In the genomic region with DNA sequence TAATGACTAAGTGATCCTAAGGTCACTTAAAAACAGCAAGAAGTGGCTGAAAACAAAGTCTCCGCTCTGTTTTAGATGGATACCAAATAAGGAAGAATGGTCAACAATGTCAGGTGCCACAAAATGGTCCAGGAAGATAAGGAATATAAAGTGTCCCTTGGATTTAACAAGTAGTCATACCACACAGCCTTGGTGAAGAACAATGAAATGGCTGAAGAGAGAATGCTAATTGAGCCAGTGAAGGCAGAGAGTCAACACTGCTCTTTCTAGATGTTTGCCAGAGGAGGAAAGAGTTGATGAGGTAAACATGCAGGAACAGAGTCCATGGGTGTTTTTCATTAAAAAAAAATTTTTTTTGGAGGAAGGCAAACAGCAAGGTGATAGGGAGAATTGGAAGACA, we compare ENCODE assay signal across 1 cellular context.
TF ChIP-seq lines count a peak whose summit lies in the region.

No MANE protein-coding gene starts in this region.

TF ChIP-seq in HepG2, 621 proteins besides CTCF, POLR2A, EP300 and RAD21 (continued from another document and continues in another):
- TF ChIP-seq, protein P1, sequence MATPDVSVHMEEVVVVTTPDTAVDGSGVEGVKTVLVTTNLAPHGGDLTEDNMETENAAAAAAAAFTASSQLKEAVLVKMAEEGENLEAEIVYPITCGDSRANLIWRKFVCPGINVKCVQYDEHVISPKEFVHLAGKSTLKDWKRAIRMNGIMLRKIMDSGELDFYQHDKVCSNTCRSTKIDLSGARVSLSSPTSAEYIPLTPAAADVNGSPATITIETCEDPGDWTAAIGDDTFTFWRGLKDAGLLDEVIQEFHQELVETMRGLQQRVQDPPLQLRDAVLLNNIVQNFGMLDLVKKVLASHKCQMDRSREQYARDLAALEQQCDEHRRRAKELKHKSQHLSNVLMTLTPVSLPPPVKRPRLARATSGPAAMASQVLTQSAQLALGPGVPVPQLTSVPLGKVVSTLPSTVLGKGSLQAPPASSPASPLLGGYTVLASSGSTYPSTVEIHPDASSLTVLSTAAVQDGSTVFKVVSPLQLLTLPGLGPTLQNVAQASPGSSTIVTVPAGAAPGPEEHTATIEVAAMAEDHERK (CRISPR knock-in tag; IDR thresholded peaks at IDR 0.05; ENCODE audit: low read depth): no peak
- TF ChIP-seq RARG (CRISPR knock-in tag; IDR thresholded peaks at IDR 0.05; ENCODE audit: low read depth) (no peak), ZNF720 (CRISPR knock-in tag; IDR thresholded peaks at IDR 0.05) (no peak), ZNF329 (CRISPR knock-in tag; IDR thresholded peaks at IDR 0.05; ENCODE audit: low read depth) (no peak), MTA3 (CRISPR knock-in tag; IDR thresholded peaks at IDR 0.05) (no peak), ZNF441 (CRISPR knock-in tag; IDR thresholded peaks at IDR 0.05; ENCODE audit: borderline replicate concordance) (no peak), ZNF274 (CRISPR knock-in tag; IDR thresholded peaks at IDR 0.05) (no peak), SUZ12 (IDR thresholded peaks at IDR 0.05; ENCODE audit: low read depth, low read length) (no peak), SETDB1 (CRISPR knock-in tag; IDR thresholded peaks at IDR 0.05; ENCODE audit: borderline replicate concordance) (no peak), MIXL1 (CRISPR knock-in tag; IDR thresholded peaks at IDR 0.05) (peak; percentile 88), TRIM24 (CRISPR knock-in tag; IDR thresholded peaks at IDR 0.05) (no peak), ZNF549 (CRISPR knock-in tag; IDR thresholded peaks at IDR 0.05) (no peak), ZNF460 (CRISPR knock-in tag; IDR thresholded peaks at IDR 0.05; ENCODE audit: borderline replicate concordance) (no peak), HNRNPLL (IDR thresholded peaks at IDR 0.05; ENCODE audit: low read depth, low read length, poor library complexity, severe bottlenecking) (no peak), TEAD3 (CRISPR knock-in tag; optimal IDR thresholded peaks at IDR 0.05; ENCODE audit: borderline replicate concordance) (peak; percentile 51), ZFX (CRISPR knock-in tag; IDR thresholded peaks at IDR 0.05; ENCODE audit: low read depth) (no peak), ZMYM4 (CRISPR knock-in tag; IDR thresholded peaks at IDR 0.05) (peak; percentile 58), ZNF577 (CRISPR knock-in tag; IDR thresholded peaks at IDR 0.05; ENCODE audit: borderline replicate concordance, low read depth) (no peak), ZNF383 (CRISPR knock-in tag; IDR thresholded peaks at IDR 0.05; ENCODE audit: borderline replicate concordance) (no peak), ZNF317 (CRISPR knock-in tag; IDR thresholded peaks at IDR 0.05) (no peak), AGO2 (optimal IDR thresholded peaks at IDR 0.05; ENCODE audit: low read depth, low read length) (no peak), MAFG (CRISPR knock-in tag; IDR thresholded peaks at IDR 0.05) (no peak), ZNF160 (CRISPR knock-in tag; IDR thresholded peaks at IDR 0.05) (no peak), MBNL3 (CRISPR knock-in tag; conservative IDR thresholded peaks at IDR 0.05) (no peak), ZNF546 (CRISPR knock-in tag; conservative IDR thresholded peaks at IDR 0.05) (no peak), KLF15 (CRISPR knock-in tag; IDR thresholded peaks at IDR 0.05; ENCODE audit: borderline replicate concordance) (no peak), PAX8 (CRISPR knock-in tag; IDR thresholded peaks at IDR 0.05; ENCODE audit: borderline replicate concordance) (no peak), NFYC (CRISPR knock-in tag; IDR thresholded peaks at IDR 0.05) (no peak), ZSCAN9 (CRISPR knock-in tag; IDR thresholded peaks at IDR 0.05; ENCODE audit: borderline replicate concordance) (no peak), ZNF550 (CRISPR knock-in tag; IDR thresholded peaks at IDR 0.05; ENCODE audit: borderline replicate concordance) (no peak), NFATC3 (CRISPR knock-in tag; IDR thresholded peaks at IDR 0.05) (no peak), HDAC6 (IDR thresholded peaks at IDR 0.05; ENCODE audit: low read depth, low read length) (no peak), SATB2 (CRISPR knock-in tag; IDR thresholded peaks at IDR 0.05) (no peak), ARID2 (CRISPR knock-in tag; IDR thresholded peaks at IDR 0.05; ENCODE audit: borderline replicate concordance) (no peak), ZBTB3 (CRISPR knock-in tag; IDR thresholded peaks at IDR 0.05; ENCODE audit: borderline replicate concordance, low read depth) (no peak), GZF1 (CRISPR knock-in tag; IDR thresholded peaks at IDR 0.05) (no peak), ZNF256 (CRISPR knock-in tag; conservative IDR thresholded peaks at IDR 0.05) (no peak), ZNF607 (CRISPR knock-in tag; IDR thresholded peaks at IDR 0.05; ENCODE audit: borderline replicate concordance) (no peak), TCF7 (IDR thresholded peaks at IDR 0.05; ENCODE audit: low read depth) (peak; percentile 41; the same call in 1 of the 2 replicates), DNMT1 (CRISPR knock-in tag; IDR thresholded peaks at IDR 0.05) (no peak), ZNF737 (CRISPR knock-in tag; IDR thresholded peaks at IDR 0.05; ENCODE audit: borderline replicate concordance) (no peak), KDM1A (CRISPR knock-in tag; IDR thresholded peaks at IDR 0.05) (no peak), JARID2 (CRISPR knock-in tag; IDR thresholded peaks at IDR 0.05; ENCODE audit: insufficient replicate concordance) (no peak), ZFY (CRISPR knock-in tag; IDR thresholded peaks at IDR 0.05) (no peak), MED1 (CRISPR knock-in tag; IDR thresholded peaks at IDR 0.05) (peak; percentile 52; the same call in 1 of the 2 replicates), SIN3A (IDR thresholded peaks at IDR 0.05; ENCODE audit: borderline replicate concordance, low read depth, low read length) (no peak)
- TF ChIP-seq, protein P2, sequence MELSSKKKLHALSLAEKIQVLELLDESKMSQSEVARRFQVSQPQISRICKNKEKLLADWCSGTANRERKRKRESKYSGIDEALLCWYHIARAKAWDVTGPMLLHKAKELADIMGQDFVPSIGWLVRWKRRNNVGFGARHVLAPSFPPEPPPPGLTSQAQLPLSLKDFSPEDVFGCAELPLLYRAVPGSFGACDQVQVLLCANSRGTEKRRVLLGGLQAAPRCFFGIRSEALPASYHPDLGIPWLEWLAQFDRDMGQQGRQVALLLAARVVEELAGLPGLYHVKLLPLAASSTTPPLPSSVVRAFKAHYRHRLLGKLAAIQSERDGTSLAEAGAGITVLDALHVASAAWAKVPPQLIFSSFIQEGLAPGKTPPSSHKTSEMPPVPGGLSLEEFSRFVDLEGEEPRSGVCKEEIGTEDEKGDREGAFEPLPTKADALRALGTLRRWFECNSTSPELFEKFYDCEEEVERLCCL (CRISPR knock-in tag; IDR thresholded peaks at IDR 0.05; ENCODE audit: borderline replicate concordance): no peak
- TF ChIP-seq, protein P3, sequence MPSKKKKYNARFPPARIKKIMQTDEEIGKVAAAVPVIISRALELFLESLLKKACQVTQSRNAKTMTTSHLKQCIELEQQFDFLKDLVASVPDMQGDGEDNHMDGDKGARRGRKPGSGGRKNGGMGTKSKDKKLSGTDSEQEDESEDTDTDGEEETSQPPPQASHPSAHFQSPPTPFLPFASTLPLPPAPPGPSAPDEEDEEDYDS (CRISPR knock-in tag; IDR thresholded peaks at IDR 0.05): no peak; the same call in 1 of the 2 replicates
- TF ChIP-seq, protein P4, sequence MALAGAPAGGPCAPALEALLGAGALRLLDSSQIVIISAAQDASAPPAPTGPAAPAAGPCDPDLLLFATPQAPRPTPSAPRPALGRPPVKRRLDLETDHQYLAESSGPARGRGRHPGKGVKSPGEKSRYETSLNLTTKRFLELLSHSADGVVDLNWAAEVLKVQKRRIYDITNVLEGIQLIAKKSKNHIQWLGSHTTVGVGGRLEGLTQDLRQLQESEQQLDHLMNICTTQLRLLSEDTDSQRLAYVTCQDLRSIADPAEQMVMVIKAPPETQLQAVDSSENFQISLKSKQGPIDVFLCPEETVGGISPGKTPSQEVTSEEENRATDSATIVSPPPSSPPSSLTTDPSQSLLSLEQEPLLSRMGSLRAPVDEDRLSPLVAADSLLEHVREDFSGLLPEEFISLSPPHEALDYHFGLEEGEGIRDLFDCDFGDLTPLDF (CRISPR knock-in tag; IDR thresholded peaks at IDR 0.05): no peak
- TF ChIP-seq, protein P5, sequence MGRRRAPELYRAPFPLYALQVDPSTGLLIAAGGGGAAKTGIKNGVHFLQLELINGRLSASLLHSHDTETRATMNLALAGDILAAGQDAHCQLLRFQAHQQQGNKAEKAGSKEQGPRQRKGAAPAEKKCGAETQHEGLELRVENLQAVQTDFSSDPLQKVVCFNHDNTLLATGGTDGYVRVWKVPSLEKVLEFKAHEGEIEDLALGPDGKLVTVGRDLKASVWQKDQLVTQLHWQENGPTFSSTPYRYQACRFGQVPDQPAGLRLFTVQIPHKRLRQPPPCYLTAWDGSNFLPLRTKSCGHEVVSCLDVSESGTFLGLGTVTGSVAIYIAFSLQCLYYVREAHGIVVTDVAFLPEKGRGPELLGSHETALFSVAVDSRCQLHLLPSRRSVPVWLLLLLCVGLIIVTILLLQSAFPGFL (CRISPR knock-in tag; IDR thresholded peaks at IDR 0.05): no peak
- TF ChIP-seq, protein P6, sequence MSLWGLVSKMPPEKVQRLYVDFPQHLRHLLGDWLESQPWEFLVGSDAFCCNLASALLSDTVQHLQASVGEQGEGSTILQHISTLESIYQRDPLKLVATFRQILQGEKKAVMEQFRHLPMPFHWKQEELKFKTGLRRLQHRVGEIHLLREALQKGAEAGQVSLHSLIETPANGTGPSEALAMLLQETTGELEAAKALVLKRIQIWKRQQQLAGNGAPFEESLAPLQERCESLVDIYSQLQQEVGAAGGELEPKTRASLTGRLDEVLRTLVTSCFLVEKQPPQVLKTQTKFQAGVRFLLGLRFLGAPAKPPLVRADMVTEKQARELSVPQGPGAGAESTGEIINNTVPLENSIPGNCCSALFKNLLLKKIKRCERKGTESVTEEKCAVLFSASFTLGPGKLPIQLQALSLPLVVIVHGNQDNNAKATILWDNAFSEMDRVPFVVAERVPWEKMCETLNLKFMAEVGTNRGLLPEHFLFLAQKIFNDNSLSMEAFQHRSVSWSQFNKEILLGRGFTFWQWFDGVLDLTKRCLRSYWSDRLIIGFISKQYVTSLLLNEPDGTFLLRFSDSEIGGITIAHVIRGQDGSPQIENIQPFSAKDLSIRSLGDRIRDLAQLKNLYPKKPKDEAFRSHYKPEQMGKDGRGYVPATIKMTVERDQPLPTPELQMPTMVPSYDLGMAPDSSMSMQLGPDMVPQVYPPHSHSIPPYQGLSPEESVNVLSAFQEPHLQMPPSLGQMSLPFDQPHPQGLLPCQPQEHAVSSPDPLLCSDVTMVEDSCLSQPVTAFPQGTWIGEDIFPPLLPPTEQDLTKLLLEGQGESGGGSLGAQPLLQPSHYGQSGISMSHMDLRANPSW (CRISPR knock-in tag; IDR thresholded peaks at IDR 0.05; ENCODE audit: borderline replicate concordance): no peak
- TF ChIP-seq, protein P7, sequence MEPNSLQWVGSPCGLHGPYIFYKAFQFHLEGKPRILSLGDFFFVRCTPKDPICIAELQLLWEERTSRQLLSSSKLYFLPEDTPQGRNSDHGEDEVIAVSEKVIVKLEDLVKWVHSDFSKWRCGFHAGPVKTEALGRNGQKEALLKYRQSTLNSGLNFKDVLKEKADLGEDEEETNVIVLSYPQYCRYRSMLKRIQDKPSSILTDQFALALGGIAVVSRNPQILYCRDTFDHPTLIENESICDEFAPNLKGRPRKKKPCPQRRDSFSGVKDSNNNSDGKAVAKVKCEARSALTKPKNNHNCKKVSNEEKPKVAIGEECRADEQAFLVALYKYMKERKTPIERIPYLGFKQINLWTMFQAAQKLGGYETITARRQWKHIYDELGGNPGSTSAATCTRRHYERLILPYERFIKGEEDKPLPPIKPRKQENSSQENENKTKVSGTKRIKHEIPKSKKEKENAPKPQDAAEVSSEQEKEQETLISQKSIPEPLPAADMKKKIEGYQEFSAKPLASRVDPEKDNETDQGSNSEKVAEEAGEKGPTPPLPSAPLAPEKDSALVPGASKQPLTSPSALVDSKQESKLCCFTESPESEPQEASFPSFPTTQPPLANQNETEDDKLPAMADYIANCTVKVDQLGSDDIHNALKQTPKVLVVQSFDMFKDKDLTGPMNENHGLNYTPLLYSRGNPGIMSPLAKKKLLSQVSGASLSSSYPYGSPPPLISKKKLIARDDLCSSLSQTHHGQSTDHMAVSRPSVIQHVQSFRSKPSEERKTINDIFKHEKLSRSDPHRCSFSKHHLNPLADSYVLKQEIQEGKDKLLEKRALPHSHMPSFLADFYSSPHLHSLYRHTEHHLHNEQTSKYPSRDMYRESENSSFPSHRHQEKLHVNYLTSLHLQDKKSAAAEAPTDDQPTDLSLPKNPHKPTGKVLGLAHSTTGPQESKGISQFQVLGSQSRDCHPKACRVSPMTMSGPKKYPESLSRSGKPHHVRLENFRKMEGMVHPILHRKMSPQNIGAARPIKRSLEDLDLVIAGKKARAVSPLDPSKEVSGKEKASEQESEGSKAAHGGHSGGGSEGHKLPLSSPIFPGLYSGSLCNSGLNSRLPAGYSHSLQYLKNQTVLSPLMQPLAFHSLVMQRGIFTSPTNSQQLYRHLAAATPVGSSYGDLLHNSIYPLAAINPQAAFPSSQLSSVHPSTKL (CRISPR knock-in tag; IDR thresholded peaks at IDR 0.05): peak; percentile 80
- TF ChIP-seq, protein P8, sequence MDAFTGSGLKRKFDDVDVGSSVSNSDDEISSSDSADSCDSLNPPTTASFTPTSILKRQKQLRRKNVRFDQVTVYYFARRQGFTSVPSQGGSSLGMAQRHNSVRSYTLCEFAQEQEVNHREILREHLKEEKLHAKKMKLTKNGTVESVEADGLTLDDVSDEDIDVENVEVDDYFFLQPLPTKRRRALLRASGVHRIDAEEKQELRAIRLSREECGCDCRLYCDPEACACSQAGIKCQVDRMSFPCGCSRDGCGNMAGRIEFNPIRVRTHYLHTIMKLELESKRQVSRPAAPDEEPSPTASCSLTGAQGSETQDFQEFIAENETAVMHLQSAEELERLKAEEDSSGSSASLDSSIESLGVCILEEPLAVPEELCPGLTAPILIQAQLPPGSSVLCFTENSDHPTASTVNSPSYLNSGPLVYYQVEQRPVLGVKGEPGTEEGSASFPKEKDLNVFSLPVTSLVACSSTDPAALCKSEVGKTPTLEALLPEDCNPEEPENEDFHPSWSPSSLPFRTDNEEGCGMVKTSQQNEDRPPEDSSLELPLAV (CRISPR knock-in tag; conservative IDR thresholded peaks at IDR 0.05; ENCODE audit: low read depth): no peak
- TF ChIP-seq, protein P9, sequence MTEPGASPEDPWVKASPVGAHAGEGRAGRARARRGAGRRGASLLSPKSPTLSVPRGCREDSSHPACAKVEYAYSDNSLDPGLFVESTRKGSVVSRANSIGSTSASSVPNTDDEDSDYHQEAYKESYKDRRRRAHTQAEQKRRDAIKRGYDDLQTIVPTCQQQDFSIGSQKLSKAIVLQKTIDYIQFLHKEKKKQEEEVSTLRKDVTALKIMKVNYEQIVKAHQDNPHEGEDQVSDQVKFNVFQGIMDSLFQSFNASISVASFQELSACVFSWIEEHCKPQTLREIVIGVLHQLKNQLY (CRISPR knock-in tag; IDR thresholded peaks at IDR 0.05): 0 out of 2 replicates have a peak, but pooled peaks have one; percentile 38
- TF ChIP-seq, protein P10, sequence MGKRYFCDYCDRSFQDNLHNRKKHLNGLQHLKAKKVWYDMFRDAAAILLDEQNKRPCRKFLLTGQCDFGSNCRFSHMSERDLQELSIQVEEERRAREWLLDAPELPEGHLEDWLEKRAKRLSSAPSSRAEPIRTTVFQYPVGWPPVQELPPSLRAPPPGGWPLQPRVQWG (CRISPR knock-in tag; IDR thresholded peaks at IDR 0.05; ENCODE audit: borderline replicate concordance, low read depth): no peak
- TF ChIP-seq, protein P11, sequence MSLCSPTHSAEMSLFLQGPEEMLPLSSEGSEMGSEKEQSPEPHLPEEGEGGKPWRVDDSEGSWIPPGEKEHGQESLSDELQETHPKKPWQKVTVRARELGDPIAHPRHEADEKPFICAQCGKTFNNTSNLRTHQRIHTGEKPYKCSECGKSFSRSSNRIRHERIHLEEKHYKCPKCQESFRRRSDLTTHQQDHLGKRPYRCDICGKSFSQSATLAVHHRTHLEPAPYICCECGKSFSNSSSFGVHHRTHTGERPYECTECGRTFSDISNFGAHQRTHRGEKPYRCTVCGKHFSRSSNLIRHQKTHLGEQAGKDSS (CRISPR knock-in tag; IDR thresholded peaks at IDR 0.05; ENCODE audit: borderline replicate concordance, low read depth): no peak
